In genomic region chr19:18416778-18417249, GRCh38 we compare ENCODE assay signal across 8 cellular contexts. TPM values are rescaled to one million over a fixed set of nuclear protein-coding genes. Genes with fewer than 3 reads are reported as not detected.
A peak's percentile ranks its signal among the peaks of the same experiment; 100 is the strongest.
DNase-seq lines count a peak whose midpoint lies in the region; ATAC-seq, FAIRE-seq and TF ChIP-seq lines count a peak whose summit lies in the region.

No MANE protein-coding gene starts in this region.

- H3K27me3 ChIP-seq in bronchial epithelial cell (ENCODE audit: control insufficient read depth, insufficient read depth, low read length) (no peaks in the 10 kb centered on the region), iPS-20b (ENCODE audit: insufficient read depth, low read length) (peaks cover 53% of the 10 kb centered on the region)

- peak overlapping the region; percentile 30 for H3K4me3 ChIP-seq in bronchial epithelial cell (ENCODE audit: low read depth, low read length)
- H3K4me3 ChIP-seq in iPS-20b (ENCODE audit: low read length): peak overlapping the region; percentile 75
- peak overlapping the region; percentile 40 for H3K4me3 ChIP-seq in skeletal muscle cell (ENCODE audit: low read depth, low read length)

- TF ChIP-seq CTCF in bronchial epithelial cell (IDR thresholded peaks at IDR 0.05; ENCODE audit: insufficient read depth, low read length, severe bottlenecking): no peak

- H3K4me1 ChIP-seq in ES-I3 (ENCODE audit: insufficient read depth, low read length) (peaks cover 25% of the 10 kb centered on the region), iPS-20b (ENCODE audit: insufficient read depth, low read length) (peaks cover 14% of the 10 kb centered on the region)

- DNase-seq in NCI-H1694 (lab: John Stamatoyannopoulos, UW) (peak; percentile 38), T-helper 22 cell (ENCODE audit: low read depth) (peak; percentile 63), bronchial epithelial cell (ENCODE audit: low read depth) (no peak), skeletal muscle cell (ENCODE audit: low read depth) (peak; percentile 43)

- H3K36me3 ChIP-seq in ES-I3 (ENCODE audit: insufficient read depth, low read length) (no peaks in the 10 kb centered on the region), bronchial epithelial cell (ENCODE audit: control insufficient read depth, insufficient read depth, low read length) (no peaks in the 10 kb centered on the region), iPS-20b (ENCODE audit: insufficient read depth, low read depth, low read length) (no peaks in the 10 kb centered on the region)

- H3K27ac ChIP-seq in iPS-20b (ENCODE audit: low read length): peak overlapping the region; percentile 78

- ATAC-seq in GM18861 (IDR thresholded peaks at IDR 0.05; ENCODE audit: unreplicated experiment): no peak
- ATAC-seq in HG02870 (IDR thresholded peaks at IDR 0.05; ENCODE audit: unreplicated experiment): no peak

- H3K9ac ChIP-seq in ES-I3 (ENCODE audit: low read depth, low read length) (peak overlapping the region; percentile 70; the same call in 1 of the 2 replicates), iPS-20b (ENCODE audit: low read depth, low read length) (peak overlapping the region; percentile 65; the same call in 1 of the 2 replicates)

- H3K9me3 ChIP-seq in ES-I3 (ENCODE audit: control insufficient read depth, insufficient read depth, low read length) (no peaks in the 10 kb centered on the region), iPS-20b (ENCODE audit: insufficient read depth, low read depth, low read length) (no peaks in the 10 kb centered on the region)

- no peak for FAIRE-seq in bronchial epithelial cell (lab: Jason Lieb, UNC)

RNA-seq across cellular contexts. Expression of gene SSBP4, which starts 2.4 kb away (rescaled TPM):
- total RNA-seq in bronchial epithelial cell: 13.2 and 17.1 TPM in 2 replicates

RNA-seq across cellular contexts. Expression of gene LRRC25, which starts 19.4 kb away (rescaled TPM):
- under 0.01 TPM in 1 of 2 replicates, not detected in the other for total RNA-seq in bronchial epithelial cell

RNA-seq across cellular contexts. Expression of gene ISYNA1, which starts 21.1 kb away (rescaled TPM):
- total RNA-seq in bronchial epithelial cell: 6.7 and 15.3 TPM in 2 replicates

RNA-seq across cellular contexts. Expression of gene GDF15, which starts 30.9 kb away (rescaled TPM):
- total RNA-seq in bronchial epithelial cell: 123 and 166 TPM in 2 replicates
